9 cellular contexts compared by ENCODE assay signal in the genomic region with DNA sequence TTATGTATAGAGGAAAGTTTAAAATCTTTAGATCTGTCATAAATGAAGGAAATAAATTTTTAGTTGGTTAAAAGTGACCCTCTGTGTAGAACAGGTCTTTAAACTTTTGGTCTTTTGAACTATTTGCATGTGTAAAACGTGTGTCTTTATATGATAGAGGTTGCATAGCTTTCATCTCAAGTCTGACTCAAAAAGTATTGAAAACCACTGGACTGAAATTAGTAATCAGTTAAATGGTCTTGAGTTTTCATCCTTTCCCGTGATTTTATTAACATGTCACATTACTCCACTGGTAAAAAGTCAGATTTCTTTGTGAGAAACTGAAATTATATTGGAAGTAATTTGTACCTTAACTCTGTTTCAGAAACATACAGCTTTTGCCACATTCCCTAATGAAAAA. TPM values are rescaled to one million over a fixed set of nuclear protein-coding genes. Genes with fewer than 3 reads are reported as not detected.
DNase-seq lines count a peak whose midpoint lies in the region; FAIRE-seq and TF ChIP-seq lines count a peak whose summit lies in the region.
"Had no signal": no experiment of that assay in that cellular context is flagged by ENCODE, and none has a peak within 500 bp of the region (broad histone marks: within the 10 kb centered on the region; RNA-seq: fewer than 3 reads in every experiment).

No MANE protein-coding gene starts in this region.

- peaks cover 66% of the 10 kb centered on the region for H3K4me1 Mint-ChIP-seq in activated naive CD4-positive, alpha-beta T cell treated with anti-CD3 and anti-CD28 coated beads for 36 hours (ENCODE audit: low read depth)

- peak overlapping the region; percentile 67 for H3K4me3 Mint-ChIP-seq in activated naive CD4-positive, alpha-beta T cell treated with anti-CD3 and anti-CD28 coated beads for 36 hours

- WGBS in hepatocyte (ENCODE audit: low lambda C conversion rate, missing lambda C conversion rate), result 67% methylated on average over 2 of the region's 2 CpGs
- WGBS in suprapubic skin, result 63% methylated on average over 2 of the region's 2 CpGs

- DNase-seq in activated naive CD4-positive, alpha-beta T cell treated with anti-CD3 and anti-CD28 coated beads for 36 hours, result no peak
- no peak for DNase-seq in activated naive CD4-positive, alpha-beta T cell (lab: John Stamatoyannopoulos, UW)
- no peak for DNase-seq in hepatocyte (ENCODE audit: low spot score)
- no peak for DNase-seq in suprapubic skin (ENCODE audit: low spot score in 2 of 2)
- DNase-seq in NCI-H2171 (lab: John Stamatoyannopoulos, UW), result no peak
- no peak for DNase-seq in GM19239 (ENCODE audit: insufficient read length, low spot score)
- DNase-seq in GM10248 (ENCODE audit: extremely low spot score), result no peak
- DNase-seq: MV-4-11 had no signal

- peak overlapping the region; percentile 80 for H3K4me2 ChIP-seq in hepatocyte

- no peaks in the 10 kb centered on the region for H3K9me3 ChIP-seq in hepatocyte (ENCODE audit: low read depth)
- no peaks in the 10 kb centered on the region for H3K9me3 ChIP-seq in suprapubic skin

- H3K27ac ChIP-seq in hepatocyte (no peak overlapping the region), suprapubic skin (no peak overlapping the region)

- H3K27me3 ChIP-seq in hepatocyte, result no peaks in the 10 kb centered on the region
- no peaks in the 10 kb centered on the region for H3K27me3 ChIP-seq in suprapubic skin

- no peak for TF ChIP-seq EP300 in suprapubic skin (IDR thresholded peaks at IDR 0.05)

- peaks cover 19% of the 10 kb centered on the region for H3K4me1 ChIP-seq in hepatocyte (ENCODE audit: insufficient read depth)
- peaks cover 28% of the 10 kb centered on the region for H3K4me1 ChIP-seq in suprapubic skin

- H3K27me3 Mint-ChIP-seq in activated naive CD4-positive, alpha-beta T cell treated with anti-CD3 and anti-CD28 coated beads for 36 hours (ENCODE audit: low read depth), result no peaks in the 10 kb centered on the region

- no peaks in the 10 kb centered on the region for H3K36me3 ChIP-seq in hepatocyte (replicated peaks; ENCODE audit: insufficient read depth, low read depth)
- peaks cover 3% of the 10 kb centered on the region for H3K36me3 ChIP-seq in suprapubic skin

- no peak for TF ChIP-seq POLR2A in suprapubic skin (IDR thresholded peaks at IDR 0.05)

- peak overlapping the region; percentile 96 for H3K4me3 ChIP-seq in WI38 (ENCODE audit: low read depth, low read length)
- peak overlapping the region; percentile 72 for H3K4me3 ChIP-seq in hepatocyte
- H3K4me3 ChIP-seq in suprapubic skin, result peak overlapping the region; percentile 64

- POLR2A ChIA-PET in GM10248 (lab: Yijun Ruan, JAX), result interaction anchor here (0.6 kb wide), 1 partner anchor 988 kb away, joined by 3 read pairs; no protein-coding TSS in a partner anchor

- H3K36me3 Mint-ChIP-seq in activated naive CD4-positive, alpha-beta T cell treated with anti-CD3 and anti-CD28 coated beads for 36 hours (ENCODE audit: low read depth), result peaks cover 35% of the 10 kb centered on the region

- FAIRE-seq in GM19239 (lab: Jason Lieb, UNC), result no peak

- peak overlapping the region; percentile 54 for H3K27ac Mint-ChIP-seq in activated naive CD4-positive, alpha-beta T cell treated with anti-CD3 and anti-CD28 coated beads for 36 hours

- intact Hi-C loops in activated naive CD4-positive, alpha-beta T cell treated with anti-CD3 and anti-CD28 coated beads for 36 hours (cut with micrococcal nuclease), result no loop called here

- peaks cover 58% of the 10 kb centered on the region for H3K79me2 ChIP-seq in hepatocyte

- no peak overlapping the region for H2AFZ ChIP-seq in hepatocyte

- CTCF ChIA-PET in activated naive CD4-positive, alpha-beta T cell treated with anti-CD3 and anti-CD28 coated beads for 36 hours (lab: Charles Lee), result interaction anchor here (2.3 kb wide), 1 partner anchor 13 kb away, joined by 11 read pairs; no protein-coding TSS in a partner anchor
- CTCF ChIA-PET in GM10248 (lab: Yijun Ruan, JAX), result interaction anchor here (3.2 kb wide), 1 partner anchor 13 kb away, joined by 26 read pairs; no protein-coding TSS in a partner anchor

- peaks cover 19% of the 10 kb centered on the region for H4K20me1 ChIP-seq in hepatocyte (ENCODE audit: insufficient read depth, poor library complexity, severe bottlenecking)

- no peaks in the 10 kb centered on the region for H3K9me2 ChIP-seq in hepatocyte (replicated peaks; ENCODE audit: insufficient read depth)

- TF ChIP-seq CTCF in WI38 (IDR thresholded peaks at IDR 0.05; ENCODE audit: low read depth, low read length) (no peak), hepatocyte (IDR thresholded peaks at IDR 0.05; ENCODE audit: poor library complexity) (no peak), suprapubic skin (IDR thresholded peaks at IDR 0.05) (no peak), GM10248 (IDR thresholded peaks at IDR 0.05; ENCODE audit: control extremely low read depth, extremely low read depth, low read depth, missing control alignments) (no peak)

- H3K9me3 Mint-ChIP-seq in activated naive CD4-positive, alpha-beta T cell treated with anti-CD3 and anti-CD28 coated beads for 36 hours, result no peaks in the 10 kb centered on the region

RNA-seq across cellular contexts. Expression of gene RNPC3, which starts 1.8 kb away (rescaled TPM):
- 10 to 100 TPM; 14.8 to 15.5 TPM for total RNA-seq in activated naive CD4-positive, alpha-beta T cell treated with anti-CD3 and anti-CD28 coated beads for 36 hours
- total RNA-seq in hepatocyte (16.7 and 23.4 TPM in 2 replicates), suprapubic skin (100 to 1,000 TPM in 1 of 4 donors, 10 to 100 TPM in 3; 20.2 to 111 (median 38.1) TPM)
- 13.4 and 22.2 TPM in 2 replicates for polyA plus RNA-seq in hepatocyte

RNA-seq across cellular contexts. Expression of gene AMY2B, which starts 44.1 kb away (rescaled TPM):
- 1 to 10 TPM; 2.9 to 4.1 TPM for total RNA-seq in activated naive CD4-positive, alpha-beta T cell treated with anti-CD3 and anti-CD28 coated beads for 36 hours
- total RNA-seq in hepatocyte (12.6 and 21.5 TPM in 2 replicates), suprapubic skin (10 to 100 TPM; 12.7 to 69.5 (median 18.8) TPM)
- polyA plus RNA-seq in hepatocyte, result 9.1 and 9.7 TPM in 2 replicates
